In genomic region chr20:5028258-5029059, GRCh38 we compare ENCODE assay signal across 1 cellular context.
A peak's percentile ranks its signal among the peaks of the same experiment; 100 is the strongest.
TF ChIP-seq lines count a peak whose summit lies in the region.
"Not testable (repeated sequence)": the region's sequence is repeated elsewhere in the genome, so short reads cannot be mapped to it uniquely, and the experiment has no call there.

No MANE protein-coding gene starts in this region.

TF ChIP-seq in HepG2, 621 proteins besides CTCF, POLR2A, EP300 and RAD21 (continued from another document):
- TF ChIP-seq TFAP4 (IDR thresholded peaks at IDR 0.05; ENCODE audit: borderline replicate concordance, low read depth) (peak; percentile 91; the same call in 1 of the 2 replicates), DPF2 (CRISPR knock-in tag; IDR thresholded peaks at IDR 0.05; ENCODE audit: borderline replicate concordance, low read depth) (peak; percentile 78; the same call in 1 of the 2 replicates), TFE3 (CRISPR knock-in tag; IDR thresholded peaks at IDR 0.05) (peak; percentile 86), RXRB (CRISPR knock-in tag; IDR thresholded peaks at IDR 0.05; ENCODE audit: borderline replicate concordance) (peak; percentile 99), PITX1 (CRISPR knock-in tag; IDR thresholded peaks at IDR 0.05) (peak; percentile 61; the same call in 1 of the 2 replicates), ZNF614 (CRISPR knock-in tag; IDR thresholded peaks at IDR 0.05; ENCODE audit: borderline replicate concordance) (peak; percentile 64; the same call in 1 of the 2 replicates), NFKBIZ (CRISPR knock-in tag; IDR thresholded peaks at IDR 0.05) (0 out of 2 replicates have a peak, but pooled peaks have one; percentile 67), ESRRA (CRISPR knock-in tag; IDR thresholded peaks at IDR 0.05; ENCODE audit: low read depth) (peak; percentile 65; the same call in 1 of the 2 replicates), MIXL1 (CRISPR knock-in tag; IDR thresholded peaks at IDR 0.05) (peak; percentile 70; the same call in 1 of the 2 replicates), ARID5B (CRISPR knock-in tag; IDR thresholded peaks at IDR 0.05) (peak; percentile 91), SAP130 (CRISPR knock-in tag; IDR thresholded peaks at IDR 0.05; ENCODE audit: low read depth) (0 out of 2 replicates have a peak, but pooled peaks have one; percentile 54), ZNF652 (CRISPR knock-in tag; IDR thresholded peaks at IDR 0.05; ENCODE audit: borderline replicate concordance, low read depth) (peak; percentile 74), ONECUT2 (CRISPR knock-in tag; IDR thresholded peaks at IDR 0.05) (peak; percentile 14; the same call in 1 of the 2 replicates), FOXA3 (CRISPR knock-in tag; IDR thresholded peaks at IDR 0.05) (peak; percentile 82), HNF4A (CRISPR knock-in tag; IDR thresholded peaks at IDR 0.05) (peak; percentile 85), ZFP90 (CRISPR knock-in tag; IDR thresholded peaks at IDR 0.05; ENCODE audit: borderline replicate concordance) (0 out of 2 replicates have a peak, but pooled peaks have one; percentile 33), BCL6 (CRISPR knock-in tag; IDR thresholded peaks at IDR 0.05) (peak; percentile 94), JUN (CRISPR knock-in tag; IDR thresholded peaks at IDR 0.05) (peak; percentile 68; the same call in 1 of the 2 replicates), FOXP4 (CRISPR knock-in tag; IDR thresholded peaks at IDR 0.05) (peak; percentile 75), FOXA1 (CRISPR knock-in tag; IDR thresholded peaks at IDR 0.05) (peak; percentile 52), HMGXB4 (CRISPR knock-in tag; IDR thresholded peaks at IDR 0.05; ENCODE audit: borderline replicate concordance in 1 of 2, low read depth in 1 of 2) (peak in 1 of 2 experiments; percentile 40; a peak in 1 of 4 replicates), SOX6 (CRISPR knock-in tag; IDR thresholded peaks at IDR 0.05) (peak; percentile 95), ZNF792 (CRISPR knock-in tag; IDR thresholded peaks at IDR 0.05) (peak; percentile 70; the same call in 1 of the 2 replicates), FOXK2 (IDR thresholded peaks at IDR 0.05) (peak; percentile 71), SMARCC2 (IDR thresholded peaks at IDR 0.05) (0 out of 2 replicates have a peak, but pooled peaks have one; percentile 44), CREM (IDR thresholded peaks at IDR 0.05) (peak; percentile 75; the same call in 1 of the 2 replicates), ZBTB7B (CRISPR knock-in tag; IDR thresholded peaks at IDR 0.05) (0 out of 2 replicates have a peak, but pooled peaks have one; percentile 43), NONO (CRISPR knock-in tag; conservative IDR thresholded peaks at IDR 0.05) (0 out of 2 replicates have a peak, but pooled peaks have one; percentile 57), SP5 (CRISPR knock-in tag; IDR thresholded peaks at IDR 0.05; ENCODE audit: borderline replicate concordance, low read depth) (peak; percentile 57), KLF16 (CRISPR knock-in tag; IDR thresholded peaks at IDR 0.05) (peak in 1 of 2 experiments; percentile 79; a peak in 1 of 4 replicates), NR2F1 (CRISPR knock-in tag; IDR thresholded peaks at IDR 0.05) (peak; percentile 58 to 68; a peak in 3 of 4 replicates)
- not testable (repeated sequence) for TF ChIP-seq FOXA1 (IDR thresholded peaks at IDR 0.05); SOX6 (IDR thresholded peaks at IDR 0.05); CREM (CRISPR knock-in tag; IDR thresholded peaks at IDR 0.05); NONO (IDR thresholded peaks at IDR 0.05)
